Comparison of ENCODE assay signal across 31 cellular contexts in the genomic region with DNA sequence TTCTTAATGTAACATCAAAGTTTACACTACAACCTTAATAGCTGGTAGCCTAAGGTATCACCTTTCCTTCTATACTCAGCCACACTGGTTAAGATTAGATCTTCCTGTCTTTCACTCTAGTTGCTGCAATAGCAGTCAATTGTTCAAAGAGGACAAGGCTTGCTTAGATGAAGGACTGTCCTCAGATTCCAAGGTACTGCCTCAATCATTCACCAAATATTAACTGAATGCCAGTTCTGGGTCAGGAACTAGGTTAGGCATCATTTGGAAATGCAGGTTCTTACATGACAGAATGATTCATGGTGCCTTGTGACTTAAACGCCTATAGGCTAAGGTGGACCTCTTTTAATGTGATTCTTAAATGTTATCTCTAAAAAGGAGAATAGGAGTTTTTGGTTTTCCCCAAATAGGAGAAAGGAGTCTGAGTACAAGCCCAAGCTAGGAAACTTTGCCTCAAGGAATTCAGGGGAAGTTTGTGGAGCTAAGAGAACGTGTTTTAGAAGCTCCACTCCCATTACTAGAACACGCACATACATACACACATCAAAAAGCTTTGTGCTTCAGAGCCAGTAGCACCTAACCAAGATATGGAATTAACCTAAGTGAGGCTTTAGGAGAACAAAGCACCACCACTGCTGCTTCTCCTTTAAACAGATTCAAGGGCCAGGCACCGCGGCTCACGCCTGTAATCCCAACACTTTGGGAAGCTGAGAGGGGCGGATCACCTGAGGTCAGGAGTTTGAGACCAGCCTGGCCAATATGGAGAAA. TPM values are rescaled to one million over a fixed set of nuclear protein-coding genes. Genes with fewer than 3 reads are reported as not detected.
DNase-seq lines count a peak whose midpoint lies in the region; ATAC-seq, FAIRE-seq and TF ChIP-seq lines count a peak whose summit lies in the region.
"Had no signal": no experiment of that assay in that cellular context is flagged by ENCODE, and none has a peak within 500 bp of the region (broad histone marks: within the 10 kb centered on the region; RNA-seq: fewer than 3 reads in every experiment).

No MANE protein-coding gene starts in this region.

- 6% methylated on average over 7 of the region's 7 CpGs for WGBS in HepG2 (ENCODE audit: low lambda C conversion rate)
- 64% methylated on average over 4 of the region's 7 CpGs for WGBS in right lobe of liver (ENCODE audit: insufficient coverage, low coverage, low lambda C conversion rate, missing lambda C conversion rate)
- 51 to 59% methylated on average over 7 of the region's 7 CpGs for WGBS in esophagus, 2 donors
- 78 to 81% methylated on average over 7 of the region's 7 CpGs for WGBS in testis, 2 donors

- no TSS peak for BruUV-seq in HepG2 (replicated peaks; lab: Mats Ljungman, UMichigan)

- no peaks in the 10 kb centered on the region for H3F3A ChIP-seq in neural progenitor cell (ENCODE audit: low read depth)

- H3K9me3 ChIP-seq in HepG2 (ENCODE audit: low read length), result no peaks in the 10 kb centered on the region
- no peaks in the 10 kb centered on the region for H3K9me3 ChIP-seq in right lobe of liver
- no peaks in the 10 kb centered on the region for H3K9me3 ChIP-seq in esophagus (ENCODE audit: control insufficient read depth in 2 of 2, insufficient read depth in 1 of 2, low read depth in 1 of 2, low read length in 1 of 2)
- H3K9me3 ChIP-seq in testis, result no peaks in the 10 kb centered on the region
- no peaks in the 10 kb centered on the region for H3K9me3 ChIP-seq in neural progenitor cell (ENCODE audit: low read depth)
- H3K9me3 ChIP-seq: A549, adrenal gland, body of pancreas had no signal

- no peaks in the 10 kb centered on the region for H3K79me2 ChIP-seq in HepG2 (ENCODE audit: insufficient read depth, low read length)
- no peaks in the 10 kb centered on the region for H3K79me2 ChIP-seq in neural progenitor cell (ENCODE audit: low read depth)

- H4K20me1 ChIP-seq in HepG2 (ENCODE audit: insufficient read depth, low read length), result no peaks in the 10 kb centered on the region
- no peaks in the 10 kb centered on the region for H4K20me1 ChIP-seq in neural progenitor cell (ENCODE audit: low read depth)

- DNase-seq in HepG2 (ENCODE audit: low spot score), result peak; percentile 24
- DNase-seq in right lobe of liver, result no peak
- peak; percentile 34 for DNase-seq in osteocyte (ENCODE audit: extremely low spot score, unreplicated experiment)
- no peak for DNase-seq in testis
- DNase-seq in neural progenitor cell (ENCODE audit: low spot score), result no peak
- DNase-seq: activated CD4-positive, alpha-beta T cell treated with anti-CD3 and anti-CD28 coated beads, Interleukin-2, amount 50 U/mL, for 48 hours; activated naive CD4-positive, alpha-beta T cell treated with anti-CD3 and anti-CD28 coated beads, Interleukin-2, amount 10 ng/mL, durations not matched to agents 7 days and 5 days; AML-193; body of pancreas; CD4-positive, CD25-positive, alpha-beta regulatory T cell; cerebellar nuclear complex; DMS79 treated with DMSO at 0.1 percent for 48 hours; dorsolateral prefrontal cortex; GF-D8; GM23248; midbrain; naive B cell; NCI-H1092; NCI-H187; NCI-H526; SHP77; T-helper 2 cell had no signal

- H3K27ac ChIP-seq in HepG2 (ENCODE audit: extremely low read length, insufficient read depth, low read length), result no peak overlapping the region
- H3K27ac ChIP-seq in right lobe of liver, result no peak overlapping the region
- peak overlapping the region; percentile 75 to 90 for H3K27ac ChIP-seq in esophagus (ENCODE audit: low read depth in 2 of 2, low read length in 1 of 2)
- H3K27ac ChIP-seq in testis, result no peak overlapping the region
- H3K27ac ChIP-seq in neural progenitor cell, result no peak overlapping the region
- H3K27ac ChIP-seq: A549, adrenal gland, body of pancreas, dorsolateral prefrontal cortex, GM23248 had no signal

- ATAC-seq in HepG2, result peak; percentile 56
- no peak for ATAC-seq in right lobe of liver
- no peak for ATAC-seq in HG03469 (IDR thresholded peaks at IDR 0.05; ENCODE audit: unreplicated experiment)
- no peak for ATAC-seq in HG02885 (IDR thresholded peaks at IDR 0.05; ENCODE audit: poor library complexity, unreplicated experiment)
- ATAC-seq: A549; activated CD4-positive, CD25-positive, alpha-beta regulatory T cell treated with anti-CD3 and anti-CD28 coated beads, Interleukin-2, amount 50 U/mL, for 24 hours; body of pancreas; stimulated activated memory B cell treated with anti-CD40 and anti-IgM and Interleukin-4, amounts not matched to agents 10 μg/mL and 1 μg/mL and 100 μg/mL, for 72 hours had no signal

- CTCF ChIA-PET in HepG2 (lab: Yijun Ruan, JAX; ENCODE audit: low intra/inter-chr PET ratio, low total read pairs), result no interaction called here

- H3K27me3 ChIP-seq in HepG2 (ENCODE audit: control insufficient read depth in 1 of 2, insufficient read depth in 2 of 2, low read length in 2 of 2) (no peaks in the 10 kb centered on the region), right lobe of liver (no peaks in the 10 kb centered on the region), esophagus (ENCODE audit: control insufficient read depth in 1 of 2, insufficient read depth in 2 of 2, low read length in 2 of 2) (no peaks in the 10 kb centered on the region), testis (no peaks in the 10 kb centered on the region), neural progenitor cell (no peaks in the 10 kb centered on the region)
- H3K27me3 ChIP-seq: adrenal gland, body of pancreas, dorsolateral prefrontal cortex had no signal

- H3K27me3 Mint-ChIP-seq in osteocyte (ENCODE audit: unreplicated experiment), result peaks cover 10% of the 10 kb centered on the region
- peaks cover under 1% of the 10 kb centered on the region for H3K27me3 Mint-ChIP-seq in neural progenitor cell (ENCODE audit: insufficient read depth, low read depth)
- H3K27me3 Mint-ChIP-seq: stimulated activated memory B cell treated with anti-CD40 and anti-IgM and Interleukin-4, amounts not matched to agents 10 μg/mL and 1 μg/mL and 100 μg/mL, for 72 hours had no signal

- TF ChIP-seq RAD21 in HepG2 (CRISPR knock-in tag; IDR thresholded peaks at IDR 0.05), result no peak

- FAIRE-seq in HepG2 (lab: Jason Lieb, UNC), result no peak
- FAIRE-seq: A549, endometrium had no signal

- no peak for TF ChIP-seq CTCF in HepG2 (CRISPR knock-in tag; IDR thresholded peaks at IDR 0.05)
- TF ChIP-seq CTCF in right lobe of liver (IDR thresholded peaks at IDR 0.05), result no peak
- TF ChIP-seq CTCF in osteocyte (IDR thresholded peaks at IDR 0.05), result no peak
- no peak for TF ChIP-seq CTCF in testis (IDR thresholded peaks at IDR 0.05)
- no peak for TF ChIP-seq CTCF in neural progenitor cell (IDR thresholded peaks at IDR 0.05)

- H3K9me3 Mint-ChIP-seq in osteocyte (ENCODE audit: unreplicated experiment) (no peaks in the 10 kb centered on the region), neural progenitor cell (no peaks in the 10 kb centered on the region)
- H3K9me3 Mint-ChIP-seq: activated naive CD4-positive, alpha-beta T cell treated with anti-CD3 and anti-CD28 coated beads, Interleukin-2, amount 10 ng/mL, durations not matched to agents 7 days and 5 days; naive B cell; stimulated activated memory B cell treated with anti-CD40 and anti-IgM and Interleukin-4, amounts not matched to agents 10 μg/mL and 1 μg/mL and 100 μg/mL, for 72 hours had no signal

- TF ChIP-seq EP300 in HepG2 (IDR thresholded peaks at IDR 0.05; ENCODE audit: low read depth in 2 of 2, low read length in 2 of 2) (no peak), HepG2 (CRISPR knock-in tag; IDR thresholded peaks at IDR 0.05; ENCODE audit: borderline replicate concordance) (no peak)

- H3K4me2 ChIP-seq in HepG2 (ENCODE audit: low read depth, low read length) (peak overlapping the region; percentile 66), neural progenitor cell (no peak overlapping the region)
- H3K4me2 ChIP-seq: A549 had no signal

- H3K27ac Mint-ChIP-seq in osteocyte (ENCODE audit: unreplicated experiment) (no peak overlapping the region), neural progenitor cell (no peak overlapping the region)
- H3K27ac Mint-ChIP-seq: activated naive CD4-positive, alpha-beta T cell treated with anti-CD3 and anti-CD28 coated beads, Interleukin-2, amount 10 ng/mL, durations not matched to agents 7 days and 5 days; progenitor cell of endocrine pancreas; stimulated activated memory B cell treated with anti-CD40 and anti-IgM and Interleukin-4, amounts not matched to agents 10 μg/mL and 1 μg/mL and 100 μg/mL, for 72 hours had no signal

- no peaks in the 10 kb centered on the region for H3K36me3 ChIP-seq in HepG2 (replicated peaks in 1 of 2; ENCODE audit: control insufficient read depth in 1 of 2, insufficient read depth in 2 of 2, low read length in 2 of 2)
- no peaks in the 10 kb centered on the region for H3K36me3 ChIP-seq in right lobe of liver
- no peaks in the 10 kb centered on the region for H3K36me3 ChIP-seq in esophagus (ENCODE audit: control insufficient read depth in 2 of 2, insufficient read depth in 2 of 2, low read length in 1 of 2)
- no peaks in the 10 kb centered on the region for H3K36me3 ChIP-seq in testis (ENCODE audit: low read depth, missing control alignments)
- H3K36me3 ChIP-seq in neural progenitor cell, result no peaks in the 10 kb centered on the region
- H3K36me3 ChIP-seq: adrenal gland had no signal

- H3K4me1 ChIP-seq in HepG2 (ENCODE audit: insufficient read depth, low read length) (peaks cover 19% of the 10 kb centered on the region), right lobe of liver (no peaks in the 10 kb centered on the region), esophagus (ENCODE audit: control insufficient read depth in 2 of 2, insufficient read depth in 2 of 2, low read length in 1 of 2) (peaks cover 0 to 2% of the 10 kb centered on the region in 2 donors), testis (no peaks in the 10 kb centered on the region), neural progenitor cell (no peaks in the 10 kb centered on the region)
- H3K4me1 ChIP-seq: A549, adrenal gland, body of pancreas had no signal

- H3K36me3 Mint-ChIP-seq in osteocyte (ENCODE audit: unreplicated experiment) (no peaks in the 10 kb centered on the region), neural progenitor cell (no peaks in the 10 kb centered on the region)
- H3K36me3 Mint-ChIP-seq: activated naive CD4-positive, alpha-beta T cell treated with anti-CD3 and anti-CD28 coated beads, Interleukin-2, amount 10 ng/mL, durations not matched to agents 7 days and 5 days; CD4-positive, CD25-positive, alpha-beta regulatory T cell; naive B cell; stimulated activated memory B cell treated with anti-CD40 and anti-IgM and Interleukin-4, amounts not matched to agents 10 μg/mL and 1 μg/mL and 100 μg/mL, for 72 hours had no signal

- intact Hi-C loops in HepG2 (cut with micrococcal nuclease; ENCODE audit: unreplicated experiment), result no loop called here
- intact Hi-C loops in right lobe of liver (cut with DNase I), result no loop called here
- intact Hi-C loops in testis (cut with DNase I; ENCODE audit: low total_unique reads), result no loop called here

- H3K4me3 ChIP-seq in HepG2 (replicated peaks in 1 of 3; ENCODE audit: insufficient read depth in 1 of 3, low read depth in 2 of 3, low read length in 3 of 3) (peak overlapping the region in 1 of 3 experiments; percentile 23; a peak in 1 of 6 replicates), right lobe of liver (no peak overlapping the region), esophagus (ENCODE audit: low read depth in 1 of 2, low read length in 2 of 2) (no peak overlapping the region), testis (no peak overlapping the region), neural progenitor cell (no peak overlapping the region)
- H3K4me3 ChIP-seq: A549, adrenal gland, body of pancreas, dorsolateral prefrontal cortex, GM23248 had no signal

- no peak overlapping the region for H2AFZ ChIP-seq in HepG2 (ENCODE audit: low read length)
- no peak overlapping the region for H2AFZ ChIP-seq in neural progenitor cell (replicated peaks)
- H2AFZ ChIP-seq: GM23248 had no signal

- H3K4me3 Mint-ChIP-seq in osteocyte (ENCODE audit: unreplicated experiment) (no peak overlapping the region), neural progenitor cell (no peak overlapping the region)
- H3K4me3 Mint-ChIP-seq: activated naive CD4-positive, alpha-beta T cell treated with anti-CD3 and anti-CD28 coated beads, Interleukin-2, amount 10 ng/mL, durations not matched to agents 7 days and 5 days; CD4-positive, CD25-positive, alpha-beta regulatory T cell; naive B cell; stimulated activated memory B cell treated with anti-CD40 and anti-IgM and Interleukin-4, amounts not matched to agents 10 μg/mL and 1 μg/mL and 100 μg/mL, for 72 hours had no signal

- H3K4me1 Mint-ChIP-seq in osteocyte (ENCODE audit: unreplicated experiment) (no peaks in the 10 kb centered on the region), neural progenitor cell (no peaks in the 10 kb centered on the region)
- H3K4me1 Mint-ChIP-seq: activated naive CD4-positive, alpha-beta T cell treated with anti-CD3 and anti-CD28 coated beads, Interleukin-2, amount 10 ng/mL, durations not matched to agents 7 days and 5 days; CD4-positive, CD25-positive, alpha-beta regulatory T cell; naive B cell; stimulated activated memory B cell treated with anti-CD40 and anti-IgM and Interleukin-4, amounts not matched to agents 10 μg/mL and 1 μg/mL and 100 μg/mL, for 72 hours had no signal

- in situ Hi-C loops in HepG2 (cut with HindIII; ENCODE audit: extremely low pct_ligation_motif_present, low pct_unique_long_range_greater_than_20kb), result no loop called here

- POLR2A ChIA-PET in HepG2 (lab: Yijun Ruan, JAX), result interaction anchor here (0.5 kb wide), 1 partner anchor 169 kb away, joined by 3 read pairs; no protein-coding TSS in a partner anchor

- H3K9ac ChIP-seq in HepG2 (ENCODE audit: insufficient read depth, low read depth, low read length) (peak overlapping the region; percentile 22; the same call in 1 of the 2 replicates), neural progenitor cell (no peak overlapping the region)
- H3K9ac ChIP-seq: GM23248 had no signal

- TF ChIP-seq POLR2A in HepG2 (IDR thresholded peaks at IDR 0.05; ENCODE audit: insufficient read depth in 1 of 2, low read depth in 2 of 2, low read length in 2 of 2) (no peak), right lobe of liver (IDR thresholded peaks at IDR 0.05) (no peak), testis (IDR thresholded peaks at IDR 0.05) (no peak)

RNA-seq across cellular contexts. Expression of gene WDR47, which starts 8.5 kb away (rescaled TPM):
- total RNA-seq in HepG2 (2016; rRNA removed; fragmentation: Illumina TruSeq; extraction: Trizol), result 5.9 and 6.0 TPM in 2 replicates
- total RNA-seq in HepG2 (2016; cell fraction: cytosol; rRNA removed; fragmentation: Illumina TruSeq; extraction: Trizol; ENCODE audit: low read depth), result 2.0 and 2.2 TPM in 2 replicates
- 5.5 and 7.3 TPM in 2 replicates for total RNA-seq in HepG2 (2016; cell fraction: insoluble cytoplasmic fraction; rRNA removed; fragmentation: Illumina TruSeq; extraction: Trizol)
- total RNA-seq in HepG2 (2016; cell fraction: membrane; rRNA removed; fragmentation: Illumina TruSeq; extraction: Trizol), result 3.1 and 4.0 TPM in 2 replicates
- total RNA-seq in HepG2 (2016; cell fraction: nucleus; rRNA removed; fragmentation: Illumina TruSeq; extraction: Trizol), result 7.6 and 7.7 TPM in 2 replicates
- 3.7 and 4.3 TPM in 2 replicates for polyA plus RNA-seq in HepG2 (2011; rRNA removed)
- polyA plus RNA-seq in HepG2 (2011; cell fraction: cytosol; rRNA removed), result 1.7 and 2.7 TPM in 2 replicates
- 5.3 and 5.7 TPM in 2 replicates for polyA plus RNA-seq in HepG2 (2011; cell fraction: nucleus; rRNA removed)
- polyA plus RNA-seq in HepG2 (2012), result 3.1 and 3.2 TPM in 2 replicates
- polyA plus RNA-seq in HepG2 (2016; cell fraction: cytosol; fragmentation: Illumina TruSeq; extraction: Trizol; ENCODE audit: low read depth), result 0.14 and 0.19 TPM in 2 replicates
- polyA plus RNA-seq in HepG2 (2016; cell fraction: insoluble cytoplasmic fraction; fragmentation: Illumina TruSeq; extraction: Trizol; ENCODE audit: low read depth), result 4.0 and 4.5 TPM in 2 replicates
- polyA plus RNA-seq in HepG2 (2016; cell fraction: membrane; fragmentation: Illumina TruSeq; extraction: Trizol; ENCODE audit: low read depth), result 0.56 and 0.84 TPM in 2 replicates
- 8.1 and 9.3 TPM in 2 replicates for polyA plus RNA-seq in HepG2 (2016; cell fraction: nucleus; fragmentation: Illumina TruSeq; extraction: Trizol; ENCODE audit: insufficient read depth, low read depth)
- 3.0 and 7.0 TPM in 2 replicates for polyA minus RNA-seq in HepG2 (2011; rRNA and poly(A)+ RNA removed; ENCODE audit: low replicate concordance)
- 6.3 and 7.3 TPM in 2 replicates for polyA minus RNA-seq in HepG2 (2011; cell fraction: cytosol; rRNA and poly(A)+ RNA removed)
- 8.0 and 10.6 TPM in 2 replicates for polyA minus RNA-seq in HepG2 (2011; cell fraction: nucleus; rRNA and poly(A)+ RNA removed)
- 1 to 10 TPM; 2.4 to 4.2 (median 2.6) TPM for total RNA-seq in right lobe of liver
- polyA plus RNA-seq in esophagus, result 1 to 10 TPM; 6.4 to 8.4 TPM
- 25.2 and 25.7 TPM in 2 replicates for total RNA-seq in osteocyte
- total RNA-seq in testis, result 10 to 100 TPM; 34.7 to 40.4 TPM
- 40.5 TPM for polyA plus RNA-seq in testis (ENCODE audit: insufficient read depth, low read depth, low replicate concordance)
- 8.2 and 17.3 TPM in 2 replicates for total RNA-seq in neural progenitor cell (ENCODE audit: low replicate concordance)

RNA-seq across cellular contexts. Expression of gene TAF13, which starts 25.4 kb away (rescaled TPM):
- total RNA-seq in HepG2 (2016; rRNA removed; fragmentation: Illumina TruSeq; extraction: Trizol), result 36.3 and 62.1 TPM in 2 replicates
- total RNA-seq in HepG2 (2016; cell fraction: cytosol; rRNA removed; fragmentation: Illumina TruSeq; extraction: Trizol; ENCODE audit: low read depth), result 9.0 and 10.1 TPM in 2 replicates
- total RNA-seq in HepG2 (2016; cell fraction: insoluble cytoplasmic fraction; rRNA removed; fragmentation: Illumina TruSeq; extraction: Trizol), result 40.2 and 62.3 TPM in 2 replicates
- 28.6 and 37.3 TPM in 2 replicates for total RNA-seq in HepG2 (2016; cell fraction: membrane; rRNA removed; fragmentation: Illumina TruSeq; extraction: Trizol)
- 15.9 and 16.8 TPM in 2 replicates for total RNA-seq in HepG2 (2016; cell fraction: nucleus; rRNA removed; fragmentation: Illumina TruSeq; extraction: Trizol)
- 8.6 and 11.5 TPM in 2 replicates for polyA plus RNA-seq in HepG2 (2011; rRNA removed)
- 2.9 and 5.7 TPM in 2 replicates for polyA plus RNA-seq in HepG2 (2011; cell fraction: cytosol; rRNA removed)
- polyA plus RNA-seq in HepG2 (2011; cell fraction: nucleus; rRNA removed), result 1.1 and 2.3 TPM in 2 replicates
- 17.4 and 25.3 TPM in 2 replicates for polyA plus RNA-seq in HepG2 (2012)
- polyA plus RNA-seq in HepG2 (2016; cell fraction: cytosol; fragmentation: Illumina TruSeq; extraction: Trizol; ENCODE audit: low read depth), result 9.4 and 9.5 TPM in 2 replicates
- 69.4 and 70.2 TPM in 2 replicates for polyA plus RNA-seq in HepG2 (2016; cell fraction: insoluble cytoplasmic fraction; fragmentation: Illumina TruSeq; extraction: Trizol; ENCODE audit: low read depth)
- 26.1 and 31.2 TPM in 2 replicates for polyA plus RNA-seq in HepG2 (2016; cell fraction: membrane; fragmentation: Illumina TruSeq; extraction: Trizol; ENCODE audit: low read depth)
- polyA plus RNA-seq in HepG2 (2016; cell fraction: nucleus; fragmentation: Illumina TruSeq; extraction: Trizol; ENCODE audit: insufficient read depth, low read depth), result 29.1 and 33.5 TPM in 2 replicates
- polyA minus RNA-seq in HepG2 (2011; rRNA and poly(A)+ RNA removed; ENCODE audit: low replicate concordance), result 2.6 and 6.6 TPM in 2 replicates
- polyA minus RNA-seq in HepG2 (2011; cell fraction: cytosol; rRNA and poly(A)+ RNA removed), result 10.6 and 12.0 TPM in 2 replicates
- polyA minus RNA-seq in HepG2 (2011; cell fraction: nucleus; rRNA and poly(A)+ RNA removed), result 5.9 and 7.8 TPM in 2 replicates
- 10 to 100 TPM; 19.2 to 41.1 (median 26.4) TPM for total RNA-seq in right lobe of liver
- polyA plus RNA-seq in esophagus, result 10 to 100 TPM; 20.2 to 33.9 TPM
- total RNA-seq in osteocyte, result 39.8 and 42.3 TPM in 2 replicates
- total RNA-seq in testis, result 10 to 100 TPM; 27.9 to 42.0 TPM
- 38.5 TPM for polyA plus RNA-seq in testis (ENCODE audit: insufficient read depth, low read depth, low replicate concordance)
- 26.9 and 48.4 TPM in 2 replicates for total RNA-seq in neural progenitor cell (ENCODE audit: low replicate concordance)

RNA-seq across cellular contexts. Expression of gene TMEM167B, which starts 40.2 kb away (rescaled TPM):
- total RNA-seq in HepG2 (2016; rRNA removed; fragmentation: Illumina TruSeq; extraction: Trizol), result 22.4 and 24.4 TPM in 2 replicates
- 4.3 and 5.4 TPM in 2 replicates for total RNA-seq in HepG2 (2016; cell fraction: cytosol; rRNA removed; fragmentation: Illumina TruSeq; extraction: Trizol; ENCODE audit: low read depth)
- total RNA-seq in HepG2 (2016; cell fraction: insoluble cytoplasmic fraction; rRNA removed; fragmentation: Illumina TruSeq; extraction: Trizol), result 23.6 and 26.0 TPM in 2 replicates
- 14.2 and 15.4 TPM in 2 replicates for total RNA-seq in HepG2 (2016; cell fraction: membrane; rRNA removed; fragmentation: Illumina TruSeq; extraction: Trizol)
- 15.0 and 18.4 TPM in 2 replicates for total RNA-seq in HepG2 (2016; cell fraction: nucleus; rRNA removed; fragmentation: Illumina TruSeq; extraction: Trizol)
- 9.5 and 10.2 TPM in 2 replicates for polyA plus RNA-seq in HepG2 (2011; rRNA removed)
- polyA plus RNA-seq in HepG2 (2011; cell fraction: cytosol; rRNA removed), result 6.3 and 7.9 TPM in 2 replicates
- polyA plus RNA-seq in HepG2 (2011; cell fraction: nucleus; rRNA removed), result 4.6 and 5.9 TPM in 2 replicates
- polyA plus RNA-seq in HepG2 (2012), result 21.2 and 25.3 TPM in 2 replicates
- polyA plus RNA-seq in HepG2 (2016; cell fraction: cytosol; fragmentation: Illumina TruSeq; extraction: Trizol; ENCODE audit: low read depth), result 4.8 and 7.2 TPM in 2 replicates
- 22.2 and 24.2 TPM in 2 replicates for polyA plus RNA-seq in HepG2 (2016; cell fraction: insoluble cytoplasmic fraction; fragmentation: Illumina TruSeq; extraction: Trizol; ENCODE audit: low read depth)
- polyA plus RNA-seq in HepG2 (2016; cell fraction: membrane; fragmentation: Illumina TruSeq; extraction: Trizol; ENCODE audit: low read depth), result 9.2 and 10.4 TPM in 2 replicates
- polyA plus RNA-seq in HepG2 (2016; cell fraction: nucleus; fragmentation: Illumina TruSeq; extraction: Trizol; ENCODE audit: insufficient read depth, low read depth), result 17.0 and 18.9 TPM in 2 replicates
- 2.5 and 3.6 TPM in 2 replicates for polyA minus RNA-seq in HepG2 (2011; rRNA and poly(A)+ RNA removed; ENCODE audit: low replicate concordance)
- 9.4 and 11.4 TPM in 2 replicates for polyA minus RNA-seq in HepG2 (2011; cell fraction: cytosol; rRNA and poly(A)+ RNA removed)
- polyA minus RNA-seq in HepG2 (2011; cell fraction: nucleus; rRNA and poly(A)+ RNA removed), result 5.8 and 7.1 TPM in 2 replicates
- 10 to 100 TPM; 10.5 to 21.9 (median 15.1) TPM for total RNA-seq in right lobe of liver
- polyA plus RNA-seq in esophagus, result 10 to 100 TPM in 1 of 2 donors, 1 to 10 TPM in 1; 7.7 to 14.7 TPM
- 35.8 and 41.7 TPM in 2 replicates for total RNA-seq in osteocyte
- 10 to 100 TPM; 34.6 to 37.3 TPM for total RNA-seq in testis
- 47.0 TPM for polyA plus RNA-seq in testis (ENCODE audit: insufficient read depth, low read depth, low replicate concordance)
- 18.5 and 22.1 TPM in 2 replicates for total RNA-seq in neural progenitor cell (ENCODE audit: low replicate concordance)

Comparison
In these comparisons a context has a peak if more than half of its experiments do, and no peak if none do; other contexts are left out.
1. DNase-seq: peak in HepG2 (single experiment) and osteocyte (single experiment); none in right lobe of liver (0 of 3), testis (single experiment) and neural progenitor cell (single experiment).
2. H3K27ac ChIP-seq: peak in esophagus (2 of 2); none in HepG2 (single experiment), right lobe of liver (0 of 3), testis (0 of 2) and neural progenitor cell (single experiment).